Comparison of ENCODE assay signal across 1 cellular context in the genomic region with DNA sequence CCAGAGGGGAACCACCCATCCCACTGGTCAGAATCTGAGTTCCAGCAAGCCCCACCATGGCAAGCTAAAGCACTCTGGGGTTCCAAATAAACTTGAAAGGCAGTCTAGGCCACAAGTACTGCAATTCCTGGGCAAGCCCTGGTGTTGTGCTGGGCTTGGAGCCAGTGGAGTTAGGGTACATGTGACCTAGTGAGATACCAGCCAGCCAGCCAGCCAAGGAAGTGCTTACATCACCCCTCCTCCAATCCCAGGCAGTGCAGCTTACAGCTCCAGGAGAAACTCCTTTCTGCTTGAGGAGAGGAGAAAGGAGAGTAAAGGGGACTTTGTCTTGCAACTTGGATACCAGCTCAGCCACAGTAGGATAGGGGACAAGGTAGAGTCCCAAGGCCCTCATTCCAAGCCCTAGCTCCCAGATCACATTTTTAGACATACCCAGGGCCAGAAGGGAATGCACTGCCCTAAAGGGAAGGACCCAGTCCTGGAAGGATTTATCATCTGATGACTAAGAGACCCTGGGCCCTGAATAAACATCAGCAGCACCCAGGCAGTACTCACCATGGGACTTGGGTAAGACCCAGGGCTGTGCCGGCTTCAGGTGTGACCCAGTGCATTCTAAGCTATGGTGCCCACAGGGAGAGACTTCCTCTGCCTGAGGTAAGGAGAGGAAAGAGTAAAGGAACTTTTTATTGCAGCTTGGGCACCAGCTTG.
TF ChIP-seq lines count a peak whose summit lies in the region.

No MANE protein-coding gene starts in this region.

TF ChIP-seq in HEK293, 187 proteins besides CTCF, POLR2A, EP300 and RAD21 (continued from another document):
- TF ChIP-seq, protein P1, sequence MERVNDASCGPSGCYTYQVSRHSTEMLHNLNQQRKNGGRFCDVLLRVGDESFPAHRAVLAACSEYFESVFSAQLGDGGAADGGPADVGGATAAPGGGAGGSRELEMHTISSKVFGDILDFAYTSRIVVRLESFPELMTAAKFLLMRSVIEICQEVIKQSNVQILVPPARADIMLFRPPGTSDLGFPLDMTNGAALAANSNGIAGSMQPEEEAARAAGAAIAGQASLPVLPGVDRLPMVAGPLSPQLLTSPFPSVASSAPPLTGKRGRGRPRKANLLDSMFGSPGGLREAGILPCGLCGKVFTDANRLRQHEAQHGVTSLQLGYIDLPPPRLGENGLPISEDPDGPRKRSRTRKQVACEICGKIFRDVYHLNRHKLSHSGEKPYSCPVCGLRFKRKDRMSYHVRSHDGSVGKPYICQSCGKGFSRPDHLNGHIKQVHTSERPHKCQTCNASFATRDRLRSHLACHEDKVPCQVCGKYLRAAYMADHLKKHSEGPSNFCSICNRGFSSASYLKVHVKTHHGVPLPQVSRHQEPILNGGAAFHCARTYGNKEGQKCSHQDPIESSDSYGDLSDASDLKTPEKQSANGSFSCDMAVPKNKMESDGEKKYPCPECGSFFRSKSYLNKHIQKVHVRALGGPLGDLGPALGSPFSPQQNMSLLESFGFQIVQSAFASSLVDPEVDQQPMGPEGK (tag by site-specific recombination; IDR thresholded peaks at IDR 0.05) = 0 out of 2 replicates have a peak, but pooled peaks have one; percentile 18
- TF ChIP-seq ZBTB17 (tag by site-specific recombination; IDR thresholded peaks at IDR 0.05) = 0 out of 2 replicates have a peak, but pooled peaks have one; percentile 18
- TF ChIP-seq ZNF600 (tag by site-specific recombination; IDR thresholded peaks at IDR 0.05) = peak; percentile 49
- peak; percentile 35; the same call in 1 of the 2 replicates for TF ChIP-seq SCRT2 (tag by site-specific recombination; IDR thresholded peaks at IDR 0.05)
- 0 out of 2 replicates have a peak, but pooled peaks have one; percentile 70 for TF ChIP-seq ZNF561 (tag by site-specific recombination; IDR thresholded peaks at IDR 0.05; ENCODE audit: borderline replicate concordance)
TF ChIP-seq in HEK293: peak in this region for 10; not testable (repeated sequence) for 177.
